In genomic region chr5:113163328-113163727, GRCh38 we compare ENCODE assay signal across 1 cellular context.
TF ChIP-seq lines count a peak whose summit lies in the region.

No MANE protein-coding gene starts in this region.

TF ChIP-seq in HCT116, 20 proteins besides CTCF, POLR2A, EP300 and RAD21 (continued from another document):
- TF ChIP-seq, protein P1, sequence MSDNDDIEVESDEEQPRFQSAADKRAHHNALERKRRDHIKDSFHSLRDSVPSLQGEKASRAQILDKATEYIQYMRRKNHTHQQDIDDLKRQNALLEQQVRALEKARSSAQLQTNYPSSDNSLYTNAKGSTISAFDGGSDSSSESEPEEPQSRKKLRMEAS (IDR thresholded peaks at IDR 0.05), result peak; percentile 57
- peak; percentile 9; the same call in 1 of the 2 replicates for TF ChIP-seq CBX3 (IDR thresholded peaks at IDR 0.05; ENCODE audit: low read depth)
- peak; percentile 45; the same call in 1 of the 2 replicates for TF ChIP-seq SIN3A (IDR thresholded peaks at IDR 0.05; ENCODE audit: low read depth)
- TF ChIP-seq EZH2 (IDR thresholded peaks at IDR 0.05), result no peak
- TF ChIP-seq SP1 (IDR thresholded peaks at IDR 0.05; ENCODE audit: low read depth), result peak; percentile 59
- 0 out of 2 replicates have a peak, but pooled peaks have one; percentile 43 for TF ChIP-seq SRF (IDR thresholded peaks at IDR 0.05; ENCODE audit: low read depth)
- TF ChIP-seq EZH2phosphoT487 (IDR thresholded peaks at IDR 0.05; ENCODE audit: borderline replicate concordance), result no peak
